ENCODE assay signal across 8 cellular contexts in genomic region chr9:137694962-137695875, GRCh38.
DNase-seq lines count a peak whose midpoint lies in the region; ATAC-seq, FAIRE-seq and TF ChIP-seq lines count a peak whose summit lies in the region.

No MANE protein-coding gene starts in this region.

- TF ChIP-seq CTCF in cardiac fibroblast (IDR thresholded peaks at IDR 0.05; ENCODE audit: low read depth, low read length) (peak; percentile 78), kidney (IDR thresholded peaks at IDR 0.05; ENCODE audit: borderline replicate concordance, extremely low read depth, insufficient read depth) (peak; percentile 47)

- intact Hi-C loops in kidney (cut with DNase I), result no loop called here

- peaks cover 87% of the 10 kb centered on the region for H3K79me2 ChIP-seq in Karpas-422 (ENCODE audit: low read length)

- H3K9me3 ChIP-seq in Karpas-422 (ENCODE audit: low read length), result no peaks in the 10 kb centered on the region; the same call in 1 of the 2 replicates
- H3K9me3 ChIP-seq in kidney (ENCODE audit: control insufficient read depth in 1 of 2, low read length in 2 of 2), result no peaks in the 10 kb centered on the region

- no peak for TF ChIP-seq POLR2A in H54 (IDR thresholded peaks at IDR 0.05; ENCODE audit: low read depth, low read length)

- no peak overlapping the region for H3K4me2 ChIP-seq in Karpas-422 (ENCODE audit: low read depth, low read length, poor library complexity, severe bottlenecking)

- ATAC-seq in GM18498 (IDR thresholded peaks at IDR 0.05; ENCODE audit: unreplicated experiment), result no peak
- ATAC-seq in HG03025 (IDR thresholded peaks at IDR 0.05; ENCODE audit: low FRiP score, unreplicated experiment), result no peak

- H3K9ac ChIP-seq in Karpas-422 (ENCODE audit: low read length), result no peak overlapping the region
- no peak overlapping the region for H3K9ac ChIP-seq in kidney (ENCODE audit: low read length in 2 of 2)

- no peaks in the 10 kb centered on the region for H3K27me3 ChIP-seq in Karpas-422 (ENCODE audit: low read length)

- H3K4me3 ChIP-seq in Karpas-422 (ENCODE audit: low read length) (no peak overlapping the region), cardiac fibroblast (replicated peaks in 1 of 2; ENCODE audit: low read depth in 2 of 2, low read length in 2 of 2) (no peak overlapping the region), kidney (ENCODE audit: low read length in 2 of 2) (no peak overlapping the region)

- H2AFZ ChIP-seq in Karpas-422 (ENCODE audit: low read length), result no peak overlapping the region

- H3K36me3 ChIP-seq in Karpas-422 (ENCODE audit: insufficient read depth, low read length) (no peaks in the 10 kb centered on the region), kidney (ENCODE audit: control insufficient read depth in 1 of 2, insufficient read depth in 2 of 2, low read length in 2 of 2) (no peaks in the 10 kb centered on the region)

- H3K4me1 ChIP-seq in Karpas-422 (ENCODE audit: low read length) (no peaks in the 10 kb centered on the region), kidney (ENCODE audit: control insufficient read depth in 1 of 2, insufficient read depth in 1 of 2, low read depth in 1 of 2, low read length in 2 of 2) (peaks cover 0 to 3% of the 10 kb centered on the region in 2 donors)

- H3K27ac ChIP-seq in Karpas-422 (ENCODE audit: low read length) (no peak overlapping the region), kidney (ENCODE audit: low read depth in 2 of 2, low read length in 2 of 2) (no peak overlapping the region), substantia nigra (ENCODE audit: low read depth, low read length, poor library complexity, severe bottlenecking) (peak overlapping the region; percentile 35)

- no peak for FAIRE-seq in kidney (lab: Jason Lieb, UNC)
- FAIRE-seq in H54 (lab: Jason Lieb, UNC), result no peak

- H4K20me1 ChIP-seq in Karpas-422 (ENCODE audit: insufficient read depth, low read depth, low read length), result no peaks in the 10 kb centered on the region

- DNase-seq in EL, result peak; percentile 30
- DNase-seq in Karpas-422, result peak; percentile 56
- peak; percentile 50 to 53 for DNase-seq in cardiac fibroblast (ENCODE audit: low read depth in 2 of 2)
- no peak for DNase-seq in kidney
- DNase-seq in substantia nigra (lab: John Stamatoyannopoulos, UW), result peak in 46 of 49 donors; percentile 16 to 82 (median 62)
- no peak for DNase-seq in H54 (ENCODE audit: insufficient read length, low spot score)

- H3K9me2 ChIP-seq in Karpas-422 (replicated peaks; ENCODE audit: insufficient read depth, low read length), result no peaks in the 10 kb centered on the region

Comparison
In these comparisons a context has a peak if more than half of its experiments do, and no peak if none do; other contexts are left out.
1. DNase-seq: peak in EL (single experiment), Karpas-422 (single experiment), cardiac fibroblast (2 of 2) and substantia nigra (46 of 49); none in kidney (single experiment) and H54 (single experiment).